Comparison of ENCODE assay signal across 9 cellular contexts in genomic region chr10:129877773-129878371, GRCh38.
DNase-seq lines count a peak whose midpoint lies in the region; ATAC-seq and TF ChIP-seq lines count a peak whose summit lies in the region.
"Had no signal": no experiment of that assay in that cellular context is flagged by ENCODE, and none has a peak within 500 bp of the region (broad histone marks: within the 10 kb centered on the region; RNA-seq: fewer than 3 reads in every experiment).

No MANE protein-coding gene starts in this region.

- intact Hi-C loops in testis (cut with DNase I; ENCODE audit: low total_unique reads): no loop called here

- peak overlapping the region; percentile 70 for H3K4me3 Mint-ChIP-seq in glutamatergic neuron (ENCODE audit: unreplicated experiment)

- H3K4me3 ChIP-seq in AG04449 (ENCODE audit: low read depth, low read length) (no peak overlapping the region), testis (no peak overlapping the region)
- H3K4me3 ChIP-seq: adrenal gland had no signal

- peaks cover 79% of the 10 kb centered on the region for H3K9me3 Mint-ChIP-seq in glutamatergic neuron (ENCODE audit: unreplicated experiment)

- DNase-seq in AG04449 (ENCODE audit: low read depth, low spot score): no peak
- DNase-seq in GM20000 (ENCODE audit: low spot score): peak; percentile 55
- DNase-seq in UCSD-AML1 (lab: John Stamatoyannopoulos, UW; ENCODE audit: unreplicated experiment): peak; percentile 19
- DNase-seq in glutamatergic neuron: no peak
- DNase-seq in testis: peak; percentile 45
- no peak for DNase-seq in NCI-H345 (lab: John Stamatoyannopoulos, UW)

- no peaks in the 10 kb centered on the region for H3K36me3 ChIP-seq in testis (ENCODE audit: low read depth, missing control alignments)
- H3K36me3 ChIP-seq: adrenal gland had no signal

- peaks cover 13% of the 10 kb centered on the region for H3K36me3 Mint-ChIP-seq in glutamatergic neuron (ENCODE audit: unreplicated experiment)

- no peaks in the 10 kb centered on the region for H3K9me3 ChIP-seq in testis
- H3K9me3 ChIP-seq: adrenal gland had no signal

- H3K27me3 ChIP-seq in testis: no peaks in the 10 kb centered on the region
- H3K27me3 ChIP-seq: adrenal gland had no signal

- no peak for TF ChIP-seq POLR2A in testis (IDR thresholded peaks at IDR 0.05)

- no peak for ATAC-seq in HG03442 (IDR thresholded peaks at IDR 0.05; ENCODE audit: unreplicated experiment)
- no peak for ATAC-seq in HG03571 (IDR thresholded peaks at IDR 0.05; ENCODE audit: unreplicated experiment)

- H3K27me3 Mint-ChIP-seq in glutamatergic neuron (ENCODE audit: unreplicated experiment): peaks cover 63% of the 10 kb centered on the region

- no peaks in the 10 kb centered on the region for H3K4me1 ChIP-seq in testis
- H3K4me1 ChIP-seq: adrenal gland had no signal

- H3K27ac ChIP-seq in testis: no peak overlapping the region
- H3K27ac ChIP-seq: adrenal gland had no signal

- WGBS in testis, 2 donors: 80 to 82% methylated on average over 9 of the region's 9 CpGs

- POLR2A ChIA-PET in AG04449 (lab: Yijun Ruan, JAX): no interaction called here

- peak overlapping the region; percentile 97 for H3K27ac Mint-ChIP-seq in glutamatergic neuron (ENCODE audit: unreplicated experiment)

- CTCF ChIA-PET in AG04449 (lab: Yijun Ruan, JAX): no interaction called here

- H3K4me1 Mint-ChIP-seq in glutamatergic neuron (ENCODE audit: low read depth, unreplicated experiment): peaks cover 76% of the 10 kb centered on the region

- peak; percentile 10 for TF ChIP-seq CTCF in AG04449 (IDR thresholded peaks at IDR 0.05; ENCODE audit: insufficient read depth, low read length, missing control alignments)
- peak; percentile 56 for TF ChIP-seq CTCF in GM20000 (IDR thresholded peaks at IDR 0.05; ENCODE audit: extremely low read depth, missing control alignments)
- TF ChIP-seq CTCF in glutamatergic neuron (IDR thresholded peaks at IDR 0.05; ENCODE audit: partially characterized antibody, unreplicated experiment): peak; percentile 68
- peak in 2 of 3 experiments; percentile 13 to 40 for TF ChIP-seq CTCF in testis (IDR thresholded peaks at IDR 0.05)

Comparison
In these comparisons a context has a peak if more than half of its experiments do, and no peak if none do; other contexts are left out.
1. DNase-seq: peak in GM20000 (single experiment), UCSD-AML1 (single experiment) and testis (single experiment); none in AG04449 (single experiment), glutamatergic neuron (single experiment) and NCI-H345 (single experiment).
2. CTCF ChIP-seq: peak in every context shown above with its lines; median percentile 68 in glutamatergic neuron; 56 in GM20000; 26 in testis; 10 in AG04449.